Comparison of ENCODE assay signal across 11 cellular contexts in genomic region chr15:62503451-62503850, GRCh38.
A peak's percentile ranks its signal among the peaks of the same experiment; 100 is the strongest.
DNase-seq lines count a peak whose midpoint lies in the region; ATAC-seq, FAIRE-seq and TF ChIP-seq lines count a peak whose summit lies in the region.
"Had no signal": no experiment of that assay in that cellular context is flagged by ENCODE, and none has a peak within 500 bp of the region (broad histone marks: within the 10 kb centered on the region; RNA-seq: fewer than 3 reads in every experiment).

No MANE protein-coding gene starts in this region.

- H3K27ac ChIP-seq in left ventricle myocardium inferior (replicated peaks), result peak overlapping the region; percentile 24
- H3K27ac ChIP-seq in WERI-Rb-1, result peak overlapping the region; percentile 59
- H3K27ac ChIP-seq in small intestine (ENCODE audit: low read depth in 1 of 2, low read length in 1 of 2), result no peak overlapping the region
- H3K27ac ChIP-seq: PC-9 had no signal

- TF ChIP-seq CTCF in left ventricle myocardium inferior (IDR thresholded peaks at IDR 0.05; ENCODE audit: borderline replicate concordance) (no peak), WERI-Rb-1 (IDR thresholded peaks at IDR 0.05; ENCODE audit: low read depth, low read length) (no peak), type B pancreatic cell (conservative IDR thresholded peaks at IDR 0.05) (no peak)

- H3K36me3 ChIP-seq in left ventricle myocardium inferior (no peaks in the 10 kb centered on the region), WERI-Rb-1 (no peaks in the 10 kb centered on the region), small intestine (ENCODE audit: control insufficient read depth in 2 of 2, insufficient read depth in 2 of 2, low read length in 2 of 2) (no peaks in the 10 kb centered on the region)

- no peak overlapping the region for H3K4me3 Mint-ChIP-seq in type B pancreatic cell
- H3K4me3 Mint-ChIP-seq: activated T-cell treated with anti-CD3 and anti-CD28 coated beads, Interleukin-2, amount 50 U/mL, for 24 hours had no signal

- no peak overlapping the region for H3K27ac Mint-ChIP-seq in type B pancreatic cell
- H3K27ac Mint-ChIP-seq: activated T-cell treated with anti-CD3 and anti-CD28 coated beads, Interleukin-2, amount 50 U/mL, for 24 hours had no signal

- peaks cover 65% of the 10 kb centered on the region for H3K4me1 ChIP-seq in left ventricle myocardium inferior
- peaks cover 7 to 9% of the 10 kb centered on the region in 2 donors for H3K4me1 ChIP-seq in small intestine (ENCODE audit: control insufficient read depth in 2 of 2, insufficient read depth in 1 of 2, low read depth in 1 of 2, low read length in 1 of 2)

- WGBS in small intestine, 3 donors, result 52 to 73% (median 72%) methylated on average over 1 of the region's 1 CpG

- no peak for ATAC-seq in left ventricle myocardium superior
- ATAC-seq in GM18502 (IDR thresholded peaks at IDR 0.05; ENCODE audit: poor library complexity, unreplicated experiment), result no peak

- no peak for FAIRE-seq in small intestine (lab: Jason Lieb, UNC)

- H3K9me3 Mint-ChIP-seq in type B pancreatic cell, result peaks cover 10% of the 10 kb centered on the region
- H3K9me3 Mint-ChIP-seq: activated T-cell treated with anti-CD3 and anti-CD28 coated beads, Interleukin-2, amount 50 U/mL, for 24 hours had no signal

- intact Hi-C loops in left ventricle myocardium inferior (cut with micrococcal nuclease), result no loop called here
- intact Hi-C loops in left ventricle myocardium superior (cut with micrococcal nuclease), result no loop called here

- H3K27me3 ChIP-seq in left ventricle myocardium inferior (ENCODE audit: low read depth), result no peaks in the 10 kb centered on the region
- no peaks in the 10 kb centered on the region for H3K27me3 ChIP-seq in WERI-Rb-1 (ENCODE audit: insufficient read depth, low read depth, severe bottlenecking)
- H3K27me3 ChIP-seq in small intestine (ENCODE audit: control insufficient read depth in 2 of 2, insufficient read depth in 2 of 2, low read length in 2 of 2), result no peaks in the 10 kb centered on the region

- peaks cover 57% of the 10 kb centered on the region for H3K4me1 Mint-ChIP-seq in type B pancreatic cell (ENCODE audit: unreplicated experiment)

- no peak overlapping the region for H3K4me3 ChIP-seq in left ventricle myocardium inferior
- no peak overlapping the region for H3K4me3 ChIP-seq in WERI-Rb-1 (ENCODE audit: low read depth, low read length)
- H3K4me3 ChIP-seq in small intestine (ENCODE audit: low read depth in 1 of 2, low read length in 2 of 2), result no peak overlapping the region
- H3K4me3 ChIP-seq: PC-9 had no signal

- H3K9me3 ChIP-seq in left ventricle myocardium inferior (replicated peaks) (no peaks in the 10 kb centered on the region), WERI-Rb-1 (ENCODE audit: severe bottlenecking) (no peaks in the 10 kb centered on the region), small intestine (ENCODE audit: control insufficient read depth, low read depth) (no peaks in the 10 kb centered on the region)

- no peaks in the 10 kb centered on the region for H3K27me3 Mint-ChIP-seq in type B pancreatic cell

- DNase-seq in left ventricle myocardium inferior, result no peak
- DNase-seq in left ventricle myocardium superior, result no peak
- peak; percentile 47 for DNase-seq in WERI-Rb-1
- peak; percentile 70 for DNase-seq in glomerular visceral epithelial cell (ENCODE audit: extremely low spot score)
- DNase-seq in small intestine, result no peak
- DNase-seq in NCI-H187 treated with DMSO at 0.1 percent for 48 hours (lab: John Stamatoyannopoulos, UW), result no peak
- DNase-seq in type B pancreatic cell (ENCODE audit: extremely low spot score, unreplicated experiment), result no peak
- DNase-seq: activated T-cell treated with anti-CD3 and anti-CD28 coated beads, Interleukin-2, amount 50 U/mL, for 24 hours; PC-9; retina had no signal

- no peaks in the 10 kb centered on the region for H3K36me3 Mint-ChIP-seq in type B pancreatic cell

Comparison
In these comparisons a context has a peak if more than half of its experiments do, and no peak if none do; other contexts are left out.
1. DNase-seq: peak in WERI-Rb-1 (single experiment) and glomerular visceral epithelial cell (single experiment); none in left ventricle myocardium inferior (single experiment), left ventricle myocardium superior (single experiment), small intestine (single experiment), NCI-H187 treated with DMSO at 0.1 percent for 48 hours (single experiment) and type B pancreatic cell (single experiment).
2. H3K27ac ChIP-seq: peak in left ventricle myocardium inferior (single experiment) and WERI-Rb-1 (single experiment); none in small intestine (0 of 2).